In genomic region chr1:167617100-167617949, GRCh38 we compare ENCODE assay signal across 8 cellular contexts. TPM values are rescaled to one million over a fixed set of nuclear protein-coding genes. Genes with fewer than 3 reads are reported as not detected.
DNase-seq lines count a peak whose midpoint lies in the region; ATAC-seq and TF ChIP-seq lines count a peak whose summit lies in the region.

No MANE protein-coding gene starts in this region.

- peak overlapping the region; percentile 75 for H3K9ac ChIP-seq in Loucy (ENCODE audit: low read depth, low read length, poor library complexity, severe bottlenecking)

- H3K9me3 ChIP-seq in DOHH2 (ENCODE audit: control insufficient read depth, insufficient read depth, low read length) (peaks cover 15% of the 10 kb centered on the region), Loucy (ENCODE audit: insufficient read depth, low read depth, low read length) (peaks cover 14% of the 10 kb centered on the region), left lung (no peaks in the 10 kb centered on the region), upper lobe of right lung (no peaks in the 10 kb centered on the region)

- H3K4me2 ChIP-seq in DOHH2 (ENCODE audit: low read length) = peak overlapping the region; percentile 93
- H3K4me2 ChIP-seq in Loucy (ENCODE audit: low read depth, low read length, poor library complexity, severe bottlenecking) = peak overlapping the region; percentile 79

- DNase-seq in brain pericyte (ENCODE audit: low read depth, low spot score) = peak; percentile 24
- DNase-seq in left lung = no peak
- no peak for DNase-seq in upper lobe of right lung
- no peak for DNase-seq in mucosa of gallbladder (ENCODE audit: low spot score)

- H3K9me2 ChIP-seq in DOHH2 (replicated peaks; ENCODE audit: control insufficient read depth, low read length) (no peaks in the 10 kb centered on the region), Loucy (replicated peaks; ENCODE audit: low read depth, low read length) (no peaks in the 10 kb centered on the region)

- peak overlapping the region; percentile 84 for H3K4me3 ChIP-seq in DOHH2 (ENCODE audit: low read length)
- peak overlapping the region; percentile 67 for H3K4me3 ChIP-seq in Loucy (ENCODE audit: low read length, poor library complexity, severe bottlenecking)
- H3K4me3 ChIP-seq in left lung = no peak overlapping the region
- peak overlapping the region; percentile 11 for H3K4me3 ChIP-seq in upper lobe of right lung

- no peak for TF ChIP-seq CTCF in DOHH2 (IDR thresholded peaks at IDR 0.05; ENCODE audit: low read depth, low read length, poor library complexity, severe bottlenecking)
- TF ChIP-seq CTCF in Loucy (conservative IDR thresholded peaks at IDR 0.05; ENCODE audit: low read length) = no peak
- no peak for TF ChIP-seq CTCF in left lung (IDR thresholded peaks at IDR 0.05)
- no peak for TF ChIP-seq CTCF in upper lobe of right lung (IDR thresholded peaks at IDR 0.05)

- intact Hi-C loops in left lung (cut with DNase I) (no loop called here), upper lobe of right lung (cut with DNase I) (no loop called here)

- H3F3A ChIP-seq in DOHH2 (ENCODE audit: control insufficient read depth, insufficient read depth) (peaks cover 51% of the 10 kb centered on the region), Loucy (ENCODE audit: low read depth) (peaks cover 21% of the 10 kb centered on the region; the same call in 1 of the 2 replicates)

- H4K20me1 ChIP-seq in DOHH2 (ENCODE audit: control insufficient read depth, insufficient read depth, low read depth, low read length) (no peaks in the 10 kb centered on the region), Loucy (ENCODE audit: insufficient read depth, low read length, poor library complexity, severe bottlenecking) (no peaks in the 10 kb centered on the region)

- ATAC-seq in GM21526 (IDR thresholded peaks at IDR 0.05; ENCODE audit: low FRiP score, unreplicated experiment) (peak; percentile 68), left lung (peak; percentile 78), upper lobe of right lung (peak; percentile 92), HG03521 (IDR thresholded peaks at IDR 0.05; ENCODE audit: unreplicated experiment) (no peak)

- peaks cover 30% of the 10 kb centered on the region for H3K36me3 ChIP-seq in DOHH2 (ENCODE audit: control insufficient read depth, low read length)
- H3K36me3 ChIP-seq in Loucy (ENCODE audit: insufficient read depth, low read length) = no peaks in the 10 kb centered on the region; the same call in 1 of the 2 replicates
- no peaks in the 10 kb centered on the region for H3K36me3 ChIP-seq in left lung
- no peaks in the 10 kb centered on the region for H3K36me3 ChIP-seq in upper lobe of right lung

- H2AFZ ChIP-seq in Loucy (ENCODE audit: low read length) = no peak overlapping the region; the same call in 1 of the 2 replicates

- H3K4me1 ChIP-seq in DOHH2 (ENCODE audit: control insufficient read depth, low read length) (peaks cover 98% of the 10 kb centered on the region), Loucy (ENCODE audit: insufficient read depth, low read length, poor library complexity, severe bottlenecking) (peaks cover 46% of the 10 kb centered on the region), left lung (peaks cover 9 to 44% of the 10 kb centered on the region in 2 donors), upper lobe of right lung (peaks cover 24% of the 10 kb centered on the region)

- no peaks in the 10 kb centered on the region for H3K27me3 ChIP-seq in DOHH2 (ENCODE audit: control insufficient read depth, low read length)
- no peaks in the 10 kb centered on the region for H3K27me3 ChIP-seq in Loucy (ENCODE audit: insufficient read depth, low read length, poor library complexity, severe bottlenecking)
- H3K27me3 ChIP-seq in left lung = no peaks in the 10 kb centered on the region
- no peaks in the 10 kb centered on the region for H3K27me3 ChIP-seq in upper lobe of right lung

- H3K79me2 ChIP-seq in DOHH2 (ENCODE audit: control insufficient read depth, low read length) = peaks cover 21% of the 10 kb centered on the region
- no peaks in the 10 kb centered on the region for H3K79me2 ChIP-seq in Loucy (ENCODE audit: insufficient read depth, low read length)

- H3K27ac ChIP-seq in DOHH2 (ENCODE audit: low read depth, low read length) (peak overlapping the region; percentile 94), left lung (peak overlapping the region; percentile 53 to 90), upper lobe of right lung (peak overlapping the region; percentile 70)

RNA-seq across cellular contexts. Expression of gene RCSD1, which starts 12.7 kb away (rescaled TPM):
- total RNA-seq in left lung (10 to 100 TPM; 12.2 to 21.5 TPM), upper lobe of right lung (14.8 TPM), mucosa of gallbladder (18.4 TPM)

Comparison
In these comparisons a context has a peak if more than half of its experiments do, and no peak if none do; other contexts are left out.
1. H3K4me3 ChIP-seq: peak in DOHH2 (single experiment), Loucy (single experiment) and upper lobe of right lung (single experiment); none in left lung (0 of 2).
2. Peak in every context shown above with its lines, with median percentiles within 50 percentile points of each other: H3K27ac ChIP-seq.